Comparison of ENCODE assay signal across 8 cellular contexts in genomic region chr1:31505884-31506497, GRCh38.
DNase-seq lines count a peak whose midpoint lies in the region; ATAC-seq, FAIRE-seq and TF ChIP-seq lines count a peak whose summit lies in the region.

No MANE protein-coding gene starts in this region.

- no peak overlapping the region for H2AFZ ChIP-seq in PC-9

- no TSS peak for BruUV-seq in PC-9 (replicated peaks; lab: Mats Ljungman, UMichigan)

- no peaks in the 10 kb centered on the region for H3K9me3 Mint-ChIP-seq in activated naive CD8-positive, alpha-beta T cell treated with anti-CD3 and anti-CD28 coated beads, Interleukin-2, amount 10 ng/mL, durations not matched to agents 7 days and 5 days

- ATAC-seq in HG03175 (IDR thresholded peaks at IDR 0.05; ENCODE audit: unreplicated experiment) (peak; percentile 64), aorta (ENCODE audit: low FRiP score) (no peak), GM21825 (IDR thresholded peaks at IDR 0.05; ENCODE audit: unreplicated experiment) (no peak)
- ATAC-seq in activated naive CD8-positive, alpha-beta T cell treated with anti-CD3 and anti-CD28 coated beads, Interleukin-2, amount 10 ng/mL, durations not matched to agents 7 days and 5 days (ENCODE audit: low read depth) = peak; percentile 66

- H3K4me2 ChIP-seq in PC-9 = no peak overlapping the region

- H3K4me3 Mint-ChIP-seq in activated naive CD8-positive, alpha-beta T cell treated with anti-CD3 and anti-CD28 coated beads, Interleukin-2, amount 10 ng/mL, durations not matched to agents 7 days and 5 days = no peak overlapping the region

- intact Hi-C loops in aorta (cut with DNase I) = no loop called here
- intact Hi-C loops in PC-9 (cut with micrococcal nuclease; ENCODE audit: unreplicated experiment) = no loop called here

- H3K27me3 ChIP-seq in aorta (ENCODE audit: control insufficient read depth in 1 of 2, insufficient read depth in 2 of 2, low read length in 1 of 2) (no peaks in the 10 kb centered on the region), PC-9 (ENCODE audit: insufficient read depth, low read depth) (no peaks in the 10 kb centered on the region)

- no peaks in the 10 kb centered on the region for H3K36me3 Mint-ChIP-seq in activated naive CD8-positive, alpha-beta T cell treated with anti-CD3 and anti-CD28 coated beads, Interleukin-2, amount 10 ng/mL, durations not matched to agents 7 days and 5 days

- H3K9me3 ChIP-seq in aorta (ENCODE audit: control insufficient read depth, low read length) (no peaks in the 10 kb centered on the region), PC-9 (ENCODE audit: insufficient read depth, low read depth) (0 out of 2 replicates have a peak, but pooled peaks cover 6% of the 10 kb centered on the region)

- H3K27me3 Mint-ChIP-seq in activated naive CD8-positive, alpha-beta T cell treated with anti-CD3 and anti-CD28 coated beads, Interleukin-2, amount 10 ng/mL, durations not matched to agents 7 days and 5 days = peaks cover 3% of the 10 kb centered on the region

- H3K4me3 ChIP-seq in aorta (ENCODE audit: low read length in 2 of 2) = no peak overlapping the region
- no peak overlapping the region for H3K4me3 ChIP-seq in PC-9

- no peak for TF ChIP-seq CTCF in PC-9 (conservative IDR thresholded peaks at IDR 0.05)

- 59% methylated on average over 13 of the region's 13 CpGs for WGBS in aorta, 2 donors

- H3K4me1 ChIP-seq in aorta (ENCODE audit: control insufficient read depth in 1 of 2, insufficient read depth in 2 of 2, low read length in 2 of 2) (no peaks in the 10 kb centered on the region), PC-9 (replicated peaks; ENCODE audit: insufficient read depth) (peaks cover 16% of the 10 kb centered on the region)

- POLR2A ChIA-PET in activated naive CD8-positive, alpha-beta T cell treated with anti-CD3 and anti-CD28 coated beads, Interleukin-2, amount 10 ng/mL, durations not matched to agents 7 days and 5 days (lab: Charles Lee) = interaction anchor here (0.6 kb wide), 1 partner anchor 1092 kb away, joined by 6 read pairs; no protein-coding TSS in a partner anchor
- POLR2A ChIA-PET in PC-9 (lab: Charles Lee; ENCODE audit: unreplicated experiment) = no interaction called here

- H3K79me2 ChIP-seq in PC-9 (ENCODE audit: low read depth) = no peaks in the 10 kb centered on the region

- H3K4me1 Mint-ChIP-seq in activated naive CD8-positive, alpha-beta T cell treated with anti-CD3 and anti-CD28 coated beads, Interleukin-2, amount 10 ng/mL, durations not matched to agents 7 days and 5 days = peaks cover 18% of the 10 kb centered on the region

- no peaks in the 10 kb centered on the region for H3K9me2 ChIP-seq in PC-9 (ENCODE audit: insufficient read depth)

- no peaks in the 10 kb centered on the region for H4K20me1 ChIP-seq in PC-9 (ENCODE audit: insufficient read depth)

- H3K36me3 ChIP-seq in aorta (ENCODE audit: control insufficient read depth in 1 of 2, insufficient read depth in 2 of 2, low read length in 1 of 2) = no peaks in the 10 kb centered on the region
- H3K36me3 ChIP-seq in PC-9 (ENCODE audit: low read depth) = no peaks in the 10 kb centered on the region

- peak overlapping the region; percentile 9 for H3K27ac Mint-ChIP-seq in activated naive CD8-positive, alpha-beta T cell treated with anti-CD3 and anti-CD28 coated beads, Interleukin-2, amount 10 ng/mL, durations not matched to agents 7 days and 5 days

- CTCF ChIA-PET in PC-9 (lab: Charles Lee) = no interaction called here

- H3K27ac ChIP-seq in aorta (ENCODE audit: low read depth in 1 of 2, low read length in 2 of 2) (no peak overlapping the region), PC-9 (no peak overlapping the region)

- peak; percentile 42 for DNase-seq in stimulated activated CD4-positive, alpha-beta T cell treated with anti-CD3 and anti-CD28 coated beads, Interleukin-15, amount 100 ng/mL, for 24 hours
- no peak for DNase-seq in stimulated activated CD4-positive, alpha-beta T cell treated with anti-CD3 and anti-CD28 coated beads, Interleukin-12 subunit alpha, Interleukin-12 subunit beta, amount 100 ng/mL, for 4 hours
- no peak for DNase-seq in activated naive CD8-positive, alpha-beta T cell treated with anti-CD3 and anti-CD28 coated beads, Interleukin-2, amount 10 ng/mL, durations not matched to agents 7 days and 5 days
- peak; percentile 53 for DNase-seq in urothelium cell line (ENCODE audit: low spot score)
- DNase-seq in aorta = no peak
- no peak for DNase-seq in PC-9

- FAIRE-seq in urothelium cell line (lab: Jason Lieb, UNC) = no peak

- H3F3A ChIP-seq in PC-9 (ENCODE audit: insufficient read depth, low read depth) = peaks cover 4% of the 10 kb centered on the region; the same call in 1 of the 2 replicates

Comparison
In these comparisons a context has a peak if more than half of its experiments do, and no peak if none do; other contexts are left out.
1. DNase-seq: peak in stimulated activated CD4-positive, alpha-beta T cell treated with anti-CD3 and anti-CD28 coated beads, Interleukin-15, amount 100 ng/mL, for 24 hours (single experiment) and urothelium cell line (single experiment); none in stimulated activated CD4-positive, alpha-beta T cell treated with anti-CD3 and anti-CD28 coated beads, Interleukin-12 subunit alpha, Interleukin-12 subunit beta, amount 100 ng/mL, for 4 hours (single experiment), activated naive CD8-positive, alpha-beta T cell treated with anti-CD3 and anti-CD28 coated beads, Interleukin-2, amount 10 ng/mL, durations not matched to agents 7 days and 5 days (single experiment), aorta (0 of 2) and PC-9 (0 of 2).
2. ATAC-seq: peak in HG03175 (single experiment) and activated naive CD8-positive, alpha-beta T cell treated with anti-CD3 and anti-CD28 coated beads, Interleukin-2, amount 10 ng/mL, durations not matched to agents 7 days and 5 days (single experiment); none in aorta (single experiment) and GM21825 (single experiment).